In genomic region chr9:137551656-137552534, GRCh38 we compare ENCODE assay signal across 1 cellular context.
A peak's percentile ranks its signal among the peaks of the same experiment; 100 is the strongest.
TF ChIP-seq lines count a peak whose summit lies in the region.

Gene MRPL41, plus strand, starts transcription at chr9:137551879. Its CDS starts 203 bp downstream, at chr9:137552082.

TF ChIP-seq in K562, 482 proteins besides CTCF, POLR2A, EP300 and RAD21 (continued from another document and continues in another):
- TF ChIP-seq E4F1 (CRISPR knock-in tag; IDR thresholded peaks at IDR 0.05; ENCODE audit: borderline replicate concordance) (no peak), ZNF280A (IDR thresholded peaks at IDR 0.05; ENCODE audit: low read depth, partially characterized antibody) (no peak), FOXM1 (IDR thresholded peaks at IDR 0.05; ENCODE audit: low read depth) (no peak), FOXM1 (CRISPR knock-in tag; IDR thresholded peaks at IDR 0.05; ENCODE audit: low read depth) (no peak; the same call in 1 of the 2 replicates), BDP1 (IDR thresholded peaks at IDR 0.05; ENCODE audit: insufficient read depth, insufficient read length) (no peak), ZKSCAN3 (CRISPR knock-in tag; IDR thresholded peaks at IDR 0.05) (no peak), PCBP1 (IDR thresholded peaks at IDR 0.05; ENCODE audit: low read depth, low read length, poor library complexity, severe bottlenecking) (peak; percentile 12), STAT5B (CRISPR knock-in tag; IDR thresholded peaks at IDR 0.05) (no peak), NR2C2 (CRISPR knock-in tag; IDR thresholded peaks at IDR 0.05) (peak; percentile 39; the same call in 1 of the 2 replicates), NR2C2 (tag; IDR thresholded peaks at IDR 0.05) (peak; percentile 82), CREB1 (IDR thresholded peaks at IDR 0.05) (0 out of 2 replicates have a peak, but pooled peaks have one; percentile 16), CREB1 (CRISPR knock-in tag; IDR thresholded peaks at IDR 0.05) (no peak), SRF (CRISPR knock-in tag; IDR thresholded peaks at IDR 0.05) (no peak), ELF2 (CRISPR knock-in tag; IDR thresholded peaks at IDR 0.05) (peak; percentile 58; the same call in 1 of the 2 replicates), ZNF395 (CRISPR knock-in tag; IDR thresholded peaks at IDR 0.05) (peak; percentile 45; the same call in 1 of the 2 replicates), POLR2AphosphoS2 (IDR thresholded peaks at IDR 0.05; ENCODE audit: low read length) (no peak), ZNF217 (CRISPR knock-in tag; IDR thresholded peaks at IDR 0.05) (no peak), E2F3 (CRISPR knock-in tag; IDR thresholded peaks at IDR 0.05) (0 out of 2 replicates have a peak, but pooled peaks have one; percentile 53), SIRT6 (IDR thresholded peaks at IDR 0.05; ENCODE audit: low read depth, low read length) (no peak), RBBP5 (IDR thresholded peaks at IDR 0.05; ENCODE audit: borderline replicate concordance, insufficient read depth, low read length, poor library complexity, severe bottlenecking) (peak; percentile 81), ZBTB9 (CRISPR knock-in tag; IDR thresholded peaks at IDR 0.05) (peak; percentile 65; the same call in 1 of the 2 replicates), ZNF175 (CRISPR knock-in tag; IDR thresholded peaks at IDR 0.05; ENCODE audit: low read depth) (no peak), CHD4 (IDR thresholded peaks at IDR 0.05; ENCODE audit: insufficient read depth, insufficient replicate concordance, low read depth, low read length, poor library complexity, severe bottlenecking) (no peak), CREB3 (tag; conservative IDR thresholded peaks at IDR 0.05; ENCODE audit: low read depth) (no peak), HOMEZ (CRISPR knock-in tag; IDR thresholded peaks at IDR 0.05) (no peak), NFIC (IDR thresholded peaks at IDR 0.05) (no peak), DMBX1 (CRISPR knock-in tag; IDR thresholded peaks at IDR 0.05; ENCODE audit: borderline replicate concordance) (no peak), CREBBP (IDR thresholded peaks at IDR 0.05; ENCODE audit: low read depth, low read length) (no peak), ZNF764 (CRISPR knock-in tag; IDR thresholded peaks at IDR 0.05; ENCODE audit: low read depth) (0 out of 2 replicates have a peak, but pooled peaks have one; percentile 21), HDAC1 (IDR thresholded peaks at IDR 0.05) (peak in 1 of 2 experiments; percentile 52; a peak in 1 of 4 replicates), ZNF586 (CRISPR knock-in tag; conservative IDR thresholded peaks at IDR 0.05) (no peak), KDM5B (IDR thresholded peaks at IDR 0.05; ENCODE audit: insufficient replicate concordance, low read depth, low read length) (peak; percentile 72), HLTF (IDR thresholded peaks at IDR 0.05) (peak; percentile 77), ERF (CRISPR knock-in tag; IDR thresholded peaks at IDR 0.05) (peak; percentile 50; the same call in 1 of the 2 replicates), ZNF707 (CRISPR knock-in tag; conservative IDR thresholded peaks at IDR 0.05) (no peak), TEAD4 (IDR thresholded peaks at IDR 0.05; ENCODE audit: low read length) (no peak), TEAD4 (CRISPR knock-in tag; IDR thresholded peaks at IDR 0.05; ENCODE audit: borderline replicate concordance) (no peak), STAT5A (IDR thresholded peaks at IDR 0.05; ENCODE audit: borderline replicate concordance, low read length) (no peak)
- TF ChIP-seq, protein P1, sequence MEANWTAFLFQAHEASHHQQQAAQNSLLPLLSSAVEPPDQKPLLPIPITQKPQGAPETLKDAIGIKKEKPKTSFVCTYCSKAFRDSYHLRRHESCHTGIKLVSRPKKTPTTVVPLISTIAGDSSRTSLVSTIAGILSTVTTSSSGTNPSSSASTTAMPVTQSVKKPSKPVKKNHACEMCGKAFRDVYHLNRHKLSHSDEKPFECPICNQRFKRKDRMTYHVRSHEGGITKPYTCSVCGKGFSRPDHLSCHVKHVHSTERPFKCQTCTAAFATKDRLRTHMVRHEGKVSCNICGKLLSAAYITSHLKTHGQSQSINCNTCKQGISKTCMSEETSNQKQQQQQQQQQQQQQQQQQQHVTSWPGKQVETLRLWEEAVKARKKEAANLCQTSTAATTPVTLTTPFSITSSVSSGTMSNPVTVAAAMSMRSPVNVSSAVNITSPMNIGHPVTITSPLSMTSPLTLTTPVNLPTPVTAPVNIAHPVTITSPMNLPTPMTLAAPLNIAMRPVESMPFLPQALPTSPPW (CRISPR knock-in tag; IDR thresholded peaks at IDR 0.05), result peak; percentile 77
- TF ChIP-seq, protein P2, sequence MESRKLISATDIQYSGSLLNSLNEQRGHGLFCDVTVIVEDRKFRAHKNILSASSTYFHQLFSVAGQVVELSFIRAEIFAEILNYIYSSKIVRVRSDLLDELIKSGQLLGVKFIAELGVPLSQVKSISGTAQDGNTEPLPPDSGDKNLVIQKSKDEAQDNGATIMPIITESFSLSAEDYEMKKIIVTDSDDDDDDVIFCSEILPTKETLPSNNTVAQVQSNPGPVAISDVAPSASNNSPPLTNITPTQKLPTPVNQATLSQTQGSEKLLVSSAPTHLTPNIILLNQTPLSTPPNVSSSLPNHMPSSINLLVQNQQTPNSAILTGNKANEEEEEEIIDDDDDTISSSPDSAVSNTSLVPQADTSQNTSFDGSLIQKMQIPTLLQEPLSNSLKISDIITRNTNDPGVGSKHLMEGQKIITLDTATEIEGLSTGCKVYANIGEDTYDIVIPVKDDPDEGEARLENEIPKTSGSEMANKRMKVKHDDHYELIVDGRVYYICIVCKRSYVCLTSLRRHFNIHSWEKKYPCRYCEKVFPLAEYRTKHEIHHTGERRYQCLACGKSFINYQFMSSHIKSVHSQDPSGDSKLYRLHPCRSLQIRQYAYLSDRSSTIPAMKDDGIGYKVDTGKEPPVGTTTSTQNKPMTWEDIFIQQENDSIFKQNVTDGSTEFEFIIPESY (CRISPR knock-in tag; IDR thresholded peaks at IDR 0.05), result no peak
- TF ChIP-seq, protein P3, sequence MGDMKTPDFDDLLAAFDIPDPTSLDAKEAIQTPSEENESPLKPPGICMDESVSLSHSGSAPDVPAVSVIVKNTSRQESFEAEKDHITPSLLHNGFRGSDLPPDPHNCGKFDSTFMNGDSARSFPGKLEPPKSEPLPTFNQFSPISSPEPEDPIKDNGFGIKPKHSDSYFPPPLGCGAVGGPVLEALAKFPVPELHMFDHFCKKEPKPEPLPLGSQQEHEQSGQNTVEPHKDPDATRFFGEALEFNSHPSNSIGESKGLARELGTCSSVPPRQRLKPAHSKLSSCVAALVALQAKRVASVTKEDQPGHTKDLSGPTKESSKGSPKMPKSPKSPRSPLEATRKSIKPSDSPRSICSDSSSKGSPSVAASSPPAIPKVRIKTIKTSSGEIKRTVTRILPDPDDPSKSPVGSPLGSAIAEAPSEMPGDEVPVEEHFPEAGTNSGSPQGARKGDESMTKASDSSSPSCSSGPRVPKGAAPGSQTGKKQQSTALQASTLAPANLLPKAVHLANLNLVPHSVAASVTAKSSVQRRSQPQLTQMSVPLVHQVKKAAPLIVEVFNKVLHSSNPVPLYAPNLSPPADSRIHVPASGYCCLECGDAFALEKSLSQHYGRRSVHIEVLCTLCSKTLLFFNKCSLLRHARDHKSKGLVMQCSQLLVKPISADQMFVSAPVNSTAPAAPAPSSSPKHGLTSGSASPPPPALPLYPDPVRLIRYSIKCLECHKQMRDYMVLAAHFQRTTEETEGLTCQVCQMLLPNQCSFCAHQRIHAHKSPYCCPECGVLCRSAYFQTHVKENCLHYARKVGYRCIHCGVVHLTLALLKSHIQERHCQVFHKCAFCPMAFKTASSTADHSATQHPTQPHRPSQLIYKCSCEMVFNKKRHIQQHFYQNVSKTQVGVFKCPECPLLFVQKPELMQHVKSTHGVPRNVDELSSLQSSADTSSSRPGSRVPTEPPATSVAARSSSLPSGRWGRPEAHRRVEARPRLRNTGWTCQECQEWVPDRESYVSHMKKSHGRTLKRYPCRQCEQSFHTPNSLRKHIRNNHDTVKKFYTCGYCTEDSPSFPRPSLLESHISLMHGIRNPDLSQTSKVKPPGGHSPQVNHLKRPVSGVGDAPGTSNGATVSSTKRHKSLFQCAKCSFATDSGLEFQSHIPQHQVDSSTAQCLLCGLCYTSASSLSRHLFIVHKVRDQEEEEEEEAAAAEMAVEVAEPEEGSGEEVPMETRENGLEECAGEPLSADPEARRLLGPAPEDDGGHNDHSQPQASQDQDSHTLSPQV (IDR thresholded peaks at IDR 0.05), result peak; percentile 40; the same call in 1 of the 2 replicates
- TF ChIP-seq, protein P4, sequence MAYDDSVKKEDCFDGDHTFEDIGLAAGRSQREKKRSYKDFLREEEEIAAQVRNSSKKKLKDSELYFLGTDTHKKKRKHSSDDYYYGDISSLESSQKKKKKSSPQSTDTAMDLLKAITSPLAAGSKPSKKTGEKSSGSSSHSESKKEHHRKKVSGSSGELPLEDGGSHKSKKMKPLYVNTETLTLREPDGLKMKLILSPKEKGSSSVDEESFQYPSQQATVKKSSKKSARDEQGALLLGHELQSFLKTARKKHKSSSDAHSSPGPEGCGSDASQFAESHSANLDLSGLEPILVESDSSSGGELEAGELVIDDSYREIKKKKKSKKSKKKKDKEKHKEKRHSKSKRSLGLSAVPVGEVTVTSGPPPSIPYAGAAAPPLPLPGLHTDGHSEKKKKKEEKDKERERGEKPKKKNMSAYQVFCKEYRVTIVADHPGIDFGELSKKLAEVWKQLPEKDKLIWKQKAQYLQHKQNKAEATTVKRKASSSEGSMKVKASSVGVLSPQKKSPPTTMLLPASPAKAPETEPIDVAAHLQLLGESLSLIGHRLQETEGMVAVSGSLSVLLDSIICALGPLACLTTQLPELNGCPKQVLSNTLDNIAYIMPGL (CRISPR knock-in tag; IDR thresholded peaks at IDR 0.05), result no peak
